10 cellular contexts compared by ENCODE assay signal in genomic region chr3:151290673-151291072, GRCh38. TPM values are rescaled to one million over a fixed set of nuclear protein-coding genes. Genes with fewer than 3 reads are reported as not detected.
DNase-seq lines count a peak whose midpoint lies in the region; ATAC-seq, FAIRE-seq and TF ChIP-seq lines count a peak whose summit lies in the region.
"Had no signal": no experiment of that assay in that cellular context is flagged by ENCODE, and none has a peak within 500 bp of the region (broad histone marks: within the 10 kb centered on the region; RNA-seq: fewer than 3 reads in every experiment).

No MANE protein-coding gene starts in this region.

- H3K9ac ChIP-seq in kidney (ENCODE audit: low read length in 2 of 2): no peak overlapping the region

- intact Hi-C loops in kidney (cut with DNase I): no loop called here

- no peak overlapping the region for H3K27ac ChIP-seq in kidney (ENCODE audit: low read depth in 2 of 2, low read length in 2 of 2)

- no peaks in the 10 kb centered on the region for H3K9me3 ChIP-seq in kidney (ENCODE audit: control insufficient read depth in 1 of 2, low read length in 2 of 2)

- no peaks in the 10 kb centered on the region for H3K36me3 ChIP-seq in kidney (ENCODE audit: control insufficient read depth in 1 of 2, insufficient read depth in 2 of 2, low read length in 2 of 2)

- H3K4me3 ChIP-seq in HFF-Myc (replicated peaks; ENCODE audit: low read depth, low read length): no peak overlapping the region
- no peak overlapping the region for H3K4me3 ChIP-seq in kidney (ENCODE audit: low read length in 2 of 2)

- DNase-seq in AG09319 (ENCODE audit: extremely low read depth, low read depth) (no peak), HFF-Myc (ENCODE audit: extremely low read depth, low read depth) (no peak), kidney (no peak), NCI-H1930 (lab: John Stamatoyannopoulos, UW) (no peak), cerebellum (ENCODE audit: low spot score) (no peak), retina (no peak)
- DNase-seq: hippocampal formation had no signal

- no peak for FAIRE-seq in kidney (lab: Jason Lieb, UNC)

- no peaks in the 10 kb centered on the region for H3K4me1 ChIP-seq in kidney (ENCODE audit: control insufficient read depth in 1 of 2, insufficient read depth in 1 of 2, low read depth in 1 of 2, low read length in 2 of 2)

- peak; percentile 64 for TF ChIP-seq CTCF in AG09319 (IDR thresholded peaks at IDR 0.05; ENCODE audit: low read depth, low read length)
- peak; percentile 32 for TF ChIP-seq CTCF in HFF-Myc (IDR thresholded peaks at IDR 0.05; ENCODE audit: low read depth, low read length, missing control alignments)
- TF ChIP-seq CTCF in kidney (IDR thresholded peaks at IDR 0.05; ENCODE audit: borderline replicate concordance, extremely low read depth, insufficient read depth): peak; percentile 19

- ATAC-seq in SK-N-SH treated with all-trans-retinoic acid at 6 μM for 48 hours (peak; percentile 70), HG02798 (IDR thresholded peaks at IDR 0.05; ENCODE audit: poor library complexity, unreplicated experiment) (no peak)

TF ChIP-seq in SK-N-SH treated with all-trans-retinoic acid at 6 μM for 48 hours, 23 proteins besides CTCF, POLR2A, EP300 and RAD21:
- TF ChIP-seq CSRNP3 (CRISPR knock-in tag; IDR thresholded peaks at IDR 0.05) (no peak), ARNTL (CRISPR knock-in tag; IDR thresholded peaks at IDR 0.05; ENCODE audit: borderline replicate concordance, low read depth) (no peak), TCF4 (CRISPR knock-in tag; IDR thresholded peaks at IDR 0.05; ENCODE audit: borderline replicate concordance) (no peak), PPARA (CRISPR knock-in tag; IDR thresholded peaks at IDR 0.05; ENCODE audit: borderline replicate concordance) (no peak), ZFP30 (CRISPR knock-in tag; IDR thresholded peaks at IDR 0.05) (no peak), RARB (CRISPR knock-in tag; IDR thresholded peaks at IDR 0.05) (no peak), ZC3H10 (CRISPR knock-in tag; IDR thresholded peaks at IDR 0.05) (no peak), POU6F1 (CRISPR knock-in tag; IDR thresholded peaks at IDR 0.05; ENCODE audit: borderline replicate concordance, low read depth) (no peak), ISL1 (CRISPR knock-in tag; IDR thresholded peaks at IDR 0.05) (no peak), ZNF70 (CRISPR knock-in tag; IDR thresholded peaks at IDR 0.05) (no peak), SNAI2 (CRISPR knock-in tag; IDR thresholded peaks at IDR 0.05) (no peak), BACH2 (CRISPR knock-in tag; IDR thresholded peaks at IDR 0.05; ENCODE audit: borderline replicate concordance) (no peak), ESRRG (CRISPR knock-in tag; IDR thresholded peaks at IDR 0.05) (no peak), OSR1 (CRISPR knock-in tag; IDR thresholded peaks at IDR 0.05) (no peak), TOX (CRISPR knock-in tag; IDR thresholded peaks at IDR 0.05; ENCODE audit: borderline replicate concordance) (no peak), TSHZ2 (CRISPR knock-in tag; IDR thresholded peaks at IDR 0.05) (no peak), ZNF565 (CRISPR knock-in tag; conservative IDR thresholded peaks at IDR 0.05; ENCODE audit: low read depth) (no peak), GLIS3 (CRISPR knock-in tag; IDR thresholded peaks at IDR 0.05) (no peak), ZFP3 (CRISPR knock-in tag; IDR thresholded peaks at IDR 0.05) (no peak)

RNA-seq across cellular contexts. Expression of gene P2RY14, which starts 12.3 kb away (rescaled TPM):
- total RNA-seq in kidney (2.4 TPM), cerebellum (0.91 TPM)
- 0.54 TPM for polyA plus RNA-seq in kidney (ENCODE audit: insufficient read depth, low read depth, low replicate concordance)

RNA-seq across cellular contexts. Expression of gene GPR87, which starts 25.9 kb away (rescaled TPM):
- total RNA-seq in kidney: 0.72 TPM
- polyA plus RNA-seq in kidney (ENCODE audit: insufficient read depth, low read depth, low replicate concordance): not detected
- total RNA-seq in cerebellum: not detected

RNA-seq across cellular contexts. Expression of gene P2RY13, which starts 38.7 kb away (rescaled TPM):
- 2.5 TPM for total RNA-seq in kidney
- 0.71 TPM for polyA plus RNA-seq in kidney (ENCODE audit: insufficient read depth, low read depth, low replicate concordance)
- 1.7 TPM for total RNA-seq in cerebellum
- total RNA-seq: activated CD8-positive, alpha-beta memory T cell treated with anti-CD3 and anti-CD28 coated beads for 36 hours had no signal
